In genomic region chr1:76669624-76670023, GRCh38 we compare ENCODE assay signal across 26 cellular contexts.
"Had no signal": no experiment of that assay in that cellular context is flagged by ENCODE, and none has a peak within 500 bp of the region (broad histone marks: within the 10 kb centered on the region; RNA-seq: fewer than 3 reads in every experiment).

No MANE protein-coding gene starts in this region.

- H3K4me2 ChIP-seq: neural progenitor cell had no signal

- H3K36me3 ChIP-seq: neural progenitor cell, ovary, right lobe of liver, sigmoid colon, stomach, thoracic aorta, thyroid gland, tibial nerve, upper lobe of left lung, vagina had no signal

- H3K9me3 Mint-ChIP-seq: nephron; stimulated activated naive CD8-positive, alpha-beta T cell treated with anti-CD3 and anti-CD28 coated beads, Interleukin-15, Interleukin-2, amounts not matched to agents 100 ng/mL and 50 ng/mL, for 24 hours had no signal

- DNase-seq: occipital lobe; ovary; psoas muscle; right cardiac atrium; sigmoid colon; small intestine; stimulated activated CD4-positive, alpha-beta T cell treated with anti-CD3 and anti-CD28 coated beads, Interleukin-15, amount 100 ng/mL, for 24 hours; stimulated activated CD4-positive, alpha-beta T cell treated with anti-CD3 and anti-CD28 coated beads, Interleukin-2, amount 100 ng/mL, for 24 hours; stimulated activated CD4-positive, alpha-beta T cell treated with anti-CD3 and anti-CD28 coated beads, Interleukin-2, amount 100 ng/mL, for 48 hours; stimulated activated CD4-positive, alpha-beta T cell treated with anti-CD3 and anti-CD28 coated beads, Interleukin-4, amount 100 ng/mL, for 24 hours; stimulated activated naive B cell treated with anti-CD40 and anti-IgM and Interleukin-4, amounts not matched to agents 10 μg/mL and 1 μg/mL and 100 μg/mL, for 72 hours; stimulated activated naive CD4-positive, alpha-beta T cell treated with Interleukin-2 at 50 U/mL for 16 hours; stomach; thyroid gland; trophoblast cell; upper lobe of left lung had no signal

- H3K27me3 ChIP-seq: neural progenitor cell, ovary, right lobe of liver, sigmoid colon, stomach, thyroid gland, tibial nerve, upper lobe of left lung, vagina had no signal

- ATAC-seq: psoas muscle; right cardiac atrium; stimulated activated effector memory CD8-positive, alpha-beta T cell treated with anti-CD3 and anti-CD28 coated beads, Interleukin-12 subunit alpha, Interleukin-12 subunit beta, amount 100 ng/mL, for 72 hours; stimulated activated naive B cell treated with anti-CD40 and anti-IgM and Interleukin-4, amounts not matched to agents 10 μg/mL and 1 μg/mL and 100 μg/mL, for 72 hours had no signal

- H3K27ac Mint-ChIP-seq: neural progenitor cell; progenitor cell of endocrine pancreas; stimulated activated effector memory CD8-positive, alpha-beta T cell treated with anti-CD3 and anti-CD28 coated beads, Interleukin-12 subunit alpha, Interleukin-12 subunit beta, amount 100 ng/mL, for 72 hours; stimulated activated naive B cell treated with anti-CD40 and anti-IgM and Interleukin-4, amounts not matched to agents 10 μg/mL and 1 μg/mL and 100 μg/mL, for 72 hours; stimulated activated naive CD8-positive, alpha-beta T cell treated with anti-CD3 and anti-CD28 coated beads, Interleukin-15, Interleukin-2, amounts not matched to agents 100 ng/mL and 50 ng/mL, for 24 hours had no signal

- H3K27ac ChIP-seq: neural progenitor cell, ovary, parathyroid adenoma, psoas muscle, right lobe of liver, sigmoid colon, stomach, thoracic aorta, thyroid gland, tibial nerve, upper lobe of left lung, vagina had no signal

- H3K4me1 Mint-ChIP-seq: stimulated activated effector memory CD8-positive, alpha-beta T cell treated with anti-CD3 and anti-CD28 coated beads, Interleukin-12 subunit alpha, Interleukin-12 subunit beta, amount 100 ng/mL, for 72 hours; stimulated activated naive B cell treated with anti-CD40 and anti-IgM and Interleukin-4, amounts not matched to agents 10 μg/mL and 1 μg/mL and 100 μg/mL, for 72 hours had no signal

- H2AFZ ChIP-seq: neural progenitor cell, parathyroid adenoma had no signal

- H3K27me3 Mint-ChIP-seq: progenitor cell of endocrine pancreas; stimulated activated naive CD8-positive, alpha-beta T cell treated with anti-CD3 and anti-CD28 coated beads, Interleukin-15, Interleukin-2, amounts not matched to agents 100 ng/mL and 50 ng/mL, for 24 hours had no signal

- H3K4me3 Mint-ChIP-seq: nephron; neural progenitor cell; stimulated activated effector memory CD8-positive, alpha-beta T cell treated with anti-CD3 and anti-CD28 coated beads, Interleukin-12 subunit alpha, Interleukin-12 subunit beta, amount 100 ng/mL, for 72 hours; stimulated activated naive B cell treated with anti-CD40 and anti-IgM and Interleukin-4, amounts not matched to agents 10 μg/mL and 1 μg/mL and 100 μg/mL, for 72 hours; stimulated activated naive CD8-positive, alpha-beta T cell treated with anti-CD3 and anti-CD28 coated beads, Interleukin-15, Interleukin-2, amounts not matched to agents 100 ng/mL and 50 ng/mL, for 24 hours had no signal

- H3K4me3 ChIP-seq: neural progenitor cell, ovary, psoas muscle, right lobe of liver, sigmoid colon, stomach, thoracic aorta, thyroid gland, tibial nerve, upper lobe of left lung, vagina had no signal

- H3K79me2 ChIP-seq: parathyroid adenoma had no signal

- H3K36me3 Mint-ChIP-seq: neural progenitor cell; stimulated activated effector memory CD8-positive, alpha-beta T cell treated with anti-CD3 and anti-CD28 coated beads, Interleukin-12 subunit alpha, Interleukin-12 subunit beta, amount 100 ng/mL, for 72 hours; stimulated activated naive B cell treated with anti-CD40 and anti-IgM and Interleukin-4, amounts not matched to agents 10 μg/mL and 1 μg/mL and 100 μg/mL, for 72 hours had no signal

- H3K9me3 ChIP-seq: ovary, psoas muscle, right lobe of liver, sigmoid colon, stomach, thoracic aorta, thyroid gland, tibial nerve, upper lobe of left lung, vagina had no signal

- H3K9ac ChIP-seq: neural progenitor cell, parathyroid adenoma had no signal

- H3K4me1 ChIP-seq: neural progenitor cell, parathyroid adenoma, psoas muscle, sigmoid colon, stomach, thyroid gland, tibial nerve, upper lobe of left lung, vagina had no signal
